ENCODE assay signal across 3 cellular contexts in genomic region chr16:29736112-29736511, GRCh38.
TF ChIP-seq lines count a peak whose summit lies in the region.

No MANE protein-coding gene starts in this region.

TF ChIP-seq in SK-N-SH, 30 proteins besides CTCF, POLR2A, EP300 and RAD21 (continues in another document):
- TF ChIP-seq GABPA (IDR thresholded peaks at IDR 0.05; ENCODE audit: low read depth), result no peak
- no peak for TF ChIP-seq USF2 (IDR thresholded peaks at IDR 0.05; ENCODE audit: borderline replicate concordance, low read depth, low read length)
- no peak for TF ChIP-seq SIN3A (IDR thresholded peaks at IDR 0.05; ENCODE audit: borderline replicate concordance, low read depth, low read length)
- no peak for TF ChIP-seq RXRA (IDR thresholded peaks at IDR 0.05; ENCODE audit: borderline replicate concordance, low read depth)
- TF ChIP-seq ELF1 (IDR thresholded peaks at IDR 0.05), result no peak
- no peak for TF ChIP-seq FOXJ3 (CRISPR knock-in tag; IDR thresholded peaks at IDR 0.05)
- TF ChIP-seq SMC3 (IDR thresholded peaks at IDR 0.05; ENCODE audit: low read depth, low read length), result no peak
- no peak for TF ChIP-seq TEAD4 (IDR thresholded peaks at IDR 0.05; ENCODE audit: borderline replicate concordance, insufficient read depth)
- no peak for TF ChIP-seq RCOR1 (IDR thresholded peaks at IDR 0.05; ENCODE audit: low read length)
- no peak for TF ChIP-seq FOXM1 (IDR thresholded peaks at IDR 0.05; ENCODE audit: low read depth)
- no peak for TF ChIP-seq TAF1 (IDR thresholded peaks at IDR 0.05; ENCODE audit: borderline replicate concordance, low read depth, low read length)
- no peak for TF ChIP-seq EZH2phosphoT487 (IDR thresholded peaks at IDR 0.05; ENCODE audit: borderline replicate concordance, low read depth)
- TF ChIP-seq NRF1 (IDR thresholded peaks at IDR 0.05; ENCODE audit: low read depth, low read length), result no peak
- no peak for TF ChIP-seq GATA2 (CRISPR knock-in tag; IDR thresholded peaks at IDR 0.05)
- no peak for TF ChIP-seq ZBTB33 (IDR thresholded peaks at IDR 0.05; ENCODE audit: borderline replicate concordance, low read depth)
- no peak for TF ChIP-seq IRF3 (IDR thresholded peaks at IDR 0.05; ENCODE audit: low read depth, low read length)
- TF ChIP-seq JUND (IDR thresholded peaks at IDR 0.05), result no peak

TF ChIP-seq in SK-N-SH treated with all-trans-retinoic acid at 6 μM for 48 hours, 23 proteins besides CTCF, POLR2A, EP300 and RAD21:
- TF ChIP-seq, protein P1, sequence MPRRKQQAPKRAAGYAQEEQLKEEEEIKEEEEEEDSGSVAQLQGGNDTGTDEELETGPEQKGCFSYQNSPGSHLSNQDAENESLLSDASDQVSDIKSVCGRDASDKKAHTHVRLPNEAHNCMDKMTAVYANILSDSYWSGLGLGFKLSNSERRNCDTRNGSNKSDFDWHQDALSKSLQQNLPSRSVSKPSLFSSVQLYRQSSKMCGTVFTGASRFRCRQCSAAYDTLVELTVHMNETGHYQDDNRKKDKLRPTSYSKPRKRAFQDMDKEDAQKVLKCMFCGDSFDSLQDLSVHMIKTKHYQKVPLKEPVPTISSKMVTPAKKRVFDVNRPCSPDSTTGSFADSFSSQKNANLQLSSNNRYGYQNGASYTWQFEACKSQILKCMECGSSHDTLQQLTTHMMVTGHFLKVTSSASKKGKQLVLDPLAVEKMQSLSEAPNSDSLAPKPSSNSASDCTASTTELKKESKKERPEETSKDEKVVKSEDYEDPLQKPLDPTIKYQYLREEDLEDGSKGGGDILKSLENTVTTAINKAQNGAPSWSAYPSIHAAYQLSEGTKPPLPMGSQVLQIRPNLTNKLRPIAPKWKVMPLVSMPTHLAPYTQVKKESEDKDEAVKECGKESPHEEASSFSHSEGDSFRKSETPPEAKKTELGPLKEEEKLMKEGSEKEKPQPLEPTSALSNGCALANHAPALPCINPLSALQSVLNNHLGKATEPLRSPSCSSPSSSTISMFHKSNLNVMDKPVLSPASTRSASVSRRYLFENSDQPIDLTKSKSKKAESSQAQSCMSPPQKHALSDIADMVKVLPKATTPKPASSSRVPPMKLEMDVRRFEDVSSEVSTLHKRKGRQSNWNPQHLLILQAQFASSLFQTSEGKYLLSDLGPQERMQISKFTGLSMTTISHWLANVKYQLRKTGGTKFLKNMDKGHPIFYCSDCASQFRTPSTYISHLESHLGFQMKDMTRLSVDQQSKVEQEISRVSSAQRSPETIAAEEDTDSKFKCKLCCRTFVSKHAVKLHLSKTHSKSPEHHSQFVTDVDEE (CRISPR knock-in tag; IDR thresholded peaks at IDR 0.05), result no peak

TF ChIP-seq in endothelial cell of umbilical vein, 7 proteins besides CTCF, POLR2A, EP300 and RAD21:
- TF ChIP-seq MAX (IDR thresholded peaks at IDR 0.05; ENCODE audit: insufficient read depth, insufficient read length) (no peak), FOS (IDR thresholded peaks at IDR 0.05; ENCODE audit: borderline replicate concordance, insufficient read depth, low read length) (no peak), EZH2 (IDR thresholded peaks at IDR 0.05; ENCODE audit: borderline replicate concordance, low read depth, low read length, severe bottlenecking) (no peak)
